ENCODE assay signal across 9 cellular contexts in the genomic region with DNA sequence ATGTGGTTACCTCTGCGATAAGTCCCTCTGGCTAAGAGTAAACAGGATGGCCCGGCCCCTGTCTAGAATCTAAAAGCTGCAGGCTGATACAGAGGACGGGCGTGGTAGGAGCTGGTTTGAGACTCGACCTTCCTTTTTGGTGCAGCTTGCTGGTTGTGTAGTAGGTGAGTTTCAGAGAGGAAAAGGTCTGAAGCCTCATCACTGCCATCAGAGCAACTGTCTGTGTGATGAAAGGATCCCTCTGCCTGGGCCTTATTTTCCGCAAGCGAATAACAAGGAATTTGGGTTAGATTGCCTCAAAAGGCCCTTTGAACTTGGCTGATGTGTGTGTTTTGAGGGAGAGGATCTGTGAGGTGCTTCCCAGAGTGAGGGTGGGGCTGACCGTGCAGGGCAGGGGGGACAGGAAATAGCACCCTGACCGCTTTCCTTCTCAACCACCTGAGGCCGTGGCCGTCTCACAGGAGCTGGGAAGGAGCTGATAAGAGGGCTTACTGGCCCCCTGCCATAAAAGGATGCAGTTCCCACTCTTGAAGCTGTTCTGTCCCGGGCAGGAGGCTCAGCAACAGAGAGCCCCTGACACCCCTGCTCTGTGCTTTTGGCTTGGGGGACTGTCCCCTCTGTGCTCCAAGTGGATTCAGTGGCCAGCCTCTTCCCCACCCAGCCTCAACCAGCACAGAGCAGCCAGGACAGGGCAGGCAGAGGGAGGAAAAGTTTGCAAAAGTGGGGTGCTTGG. TPM values are rescaled to one million over a fixed set of nuclear protein-coding genes. Genes with fewer than 3 reads are reported as not detected.
DNase-seq lines count a peak whose midpoint lies in the region; ATAC-seq, FAIRE-seq and TF ChIP-seq lines count a peak whose summit lies in the region.
"Had no signal": no experiment of that assay in that cellular context is flagged by ENCODE, and none has a peak within 500 bp of the region (broad histone marks: within the 10 kb centered on the region; RNA-seq: fewer than 3 reads in every experiment).

No MANE protein-coding gene starts in this region.

- peak; percentile 56 for DNase-seq in activated CD8-positive, alpha-beta T cell treated with anti-CD3 and anti-CD28 coated beads, Interleukin-2, amount 10 ng/mL, durations not matched to agents 7 days and 5 days
- DNase-seq in islet precursor cell = peak; percentile 74
- no peak for DNase-seq in pancreas
- DNase-seq in AG08396 (ENCODE audit: low spot score) = no peak
- DNase-seq in spleen = no peak
- DNase-seq: heart right ventricle had no signal

- no peaks in the 10 kb centered on the region for H4K20me1 ChIP-seq in BLaER1

- CTCF ChIA-PET in activated CD8-positive, alpha-beta T cell treated with anti-CD3 and anti-CD28 coated beads, Interleukin-2, amount 10 ng/mL, durations not matched to agents 7 days and 5 days (lab: Charles Lee) = interaction anchor here (0.9 to 1.6 kb wide), 7 partner anchors 8 to 69 kb away, joined by 3 to 8 read pairs (median 3); no protein-coding TSS in a partner anchor

- WGBS in pancreas, 2 donors = 68 to 75% methylated on average over 12 of the region's 12 CpGs
- WGBS in spleen, 5 donors = 27 to 43% (median 36%) methylated on average over 9 to 12 of the region's 12 CpGs

- peak overlapping the region; percentile 25; the same call in 1 of the 2 replicates for H3K9ac ChIP-seq in BLaER1

- H3K27ac Mint-ChIP-seq in activated CD8-positive, alpha-beta T cell treated with anti-CD3 and anti-CD28 coated beads, Interleukin-2, amount 10 ng/mL, durations not matched to agents 7 days and 5 days = peak overlapping the region; percentile 80

- H3K4me3 ChIP-seq in BLaER1 = no peak overlapping the region
- no peak overlapping the region for H3K4me3 ChIP-seq in pancreas
- no peak overlapping the region for H3K4me3 ChIP-seq in spleen
- H3K4me3 ChIP-seq: heart right ventricle had no signal

- H3K27ac ChIP-seq in BLaER1 (peak overlapping the region; percentile 64; the same call in 1 of the 2 replicates), pancreas (no peak overlapping the region), spleen (peak overlapping the region in 3 of 8 donors; percentile 6 to 27 (median 11))
- H3K27ac ChIP-seq: heart right ventricle had no signal

- H3K4me1 ChIP-seq in BLaER1 = peaks cover 38% of the 10 kb centered on the region
- H3K4me1 ChIP-seq in pancreas = no peaks in the 10 kb centered on the region
- peaks cover 0 to 25% (median 11%) of the 10 kb centered on the region in 6 donors for H3K4me1 ChIP-seq in spleen

- H3K4me1 Mint-ChIP-seq in activated CD8-positive, alpha-beta T cell treated with anti-CD3 and anti-CD28 coated beads, Interleukin-2, amount 10 ng/mL, durations not matched to agents 7 days and 5 days (ENCODE audit: low read depth) = peaks cover 42% of the 10 kb centered on the region

- H3K27me3 Mint-ChIP-seq in activated CD8-positive, alpha-beta T cell treated with anti-CD3 and anti-CD28 coated beads, Interleukin-2, amount 10 ng/mL, durations not matched to agents 7 days and 5 days (ENCODE audit: low read depth) = no peaks in the 10 kb centered on the region

- H3K4me2 ChIP-seq in BLaER1 = peak overlapping the region; percentile 56

- H3K9me3 Mint-ChIP-seq in activated CD8-positive, alpha-beta T cell treated with anti-CD3 and anti-CD28 coated beads, Interleukin-2, amount 10 ng/mL, durations not matched to agents 7 days and 5 days (ENCODE audit: insufficient read depth) = no peaks in the 10 kb centered on the region

- TF ChIP-seq CTCF in pancreas (IDR thresholded peaks at IDR 0.05) (no peak), spleen (IDR thresholded peaks at IDR 0.05 in 8 of 11, conservative IDR thresholded peaks at IDR 0.05 in 3 of 11) (no peak)

- H3K36me3 Mint-ChIP-seq in activated CD8-positive, alpha-beta T cell treated with anti-CD3 and anti-CD28 coated beads, Interleukin-2, amount 10 ng/mL, durations not matched to agents 7 days and 5 days (ENCODE audit: low read depth) = peaks cover 2% of the 10 kb centered on the region

- POLR2A ChIA-PET in activated CD8-positive, alpha-beta T cell treated with anti-CD3 and anti-CD28 coated beads, Interleukin-2, amount 10 ng/mL, durations not matched to agents 7 days and 5 days (lab: Charles Lee) = interaction anchor here (0.6 to 1.7 kb wide), 5 partner anchors 10 to 65 kb away, joined by 3 to 6 read pairs (median 5); no protein-coding TSS in a partner anchor

- intact Hi-C loops in pancreas (cut with DNase I) (no loop called here), spleen (cut with DNase I; ENCODE audit: low total_unique reads) (no loop called here)

- peak overlapping the region; percentile 25 for H3K4me3 Mint-ChIP-seq in activated CD8-positive, alpha-beta T cell treated with anti-CD3 and anti-CD28 coated beads, Interleukin-2, amount 10 ng/mL, durations not matched to agents 7 days and 5 days

- H3K36me3 ChIP-seq in BLaER1 = no peaks in the 10 kb centered on the region
- no peaks in the 10 kb centered on the region for H3K36me3 ChIP-seq in pancreas
- no peaks in the 10 kb centered on the region for H3K36me3 ChIP-seq in spleen
- H3K36me3 ChIP-seq: heart right ventricle had no signal

- ATAC-seq in GM21447 (IDR thresholded peaks at IDR 0.05; ENCODE audit: unreplicated experiment) (peak; percentile 66), GM18517 (IDR thresholded peaks at IDR 0.05; ENCODE audit: unreplicated experiment) (no peak), pancreas (no peak)
- peak; percentile 73 for ATAC-seq in activated CD8-positive, alpha-beta T cell treated with anti-CD3 and anti-CD28 coated beads, Interleukin-2, amount 10 ng/mL, durations not matched to agents 7 days and 5 days
- ATAC-seq: heart right ventricle had no signal

- no peaks in the 10 kb centered on the region for H3K27me3 ChIP-seq in BLaER1
- H3K27me3 ChIP-seq in pancreas = no peaks in the 10 kb centered on the region
- H3K27me3 ChIP-seq in spleen (replicated peaks in 1 of 7) = no peaks in the 10 kb centered on the region
- H3K27me3 ChIP-seq: heart right ventricle had no signal

- peaks cover 22% of the 10 kb centered on the region for H3K9me3 ChIP-seq in BLaER1
- no peaks in the 10 kb centered on the region for H3K9me3 ChIP-seq in pancreas
- H3K9me3 ChIP-seq in spleen = no peaks in the 10 kb centered on the region
- H3K9me3 ChIP-seq: heart right ventricle had no signal

- no peak for TF ChIP-seq POLR2A in spleen (IDR thresholded peaks at IDR 0.05)

- no peak for FAIRE-seq in pancreas (lab: Jason Lieb, UNC)

RNA-seq across cellular contexts. Expression of a gene that starts 45.6 kb away (rescaled TPM):
- 100 to 1,000 TPM; 282 to 298 TPM for total RNA-seq in activated CD8-positive, alpha-beta T cell treated with anti-CD3 and anti-CD28 coated beads, Interleukin-2, amount 10 ng/mL, durations not matched to agents 7 days and 5 days
- total RNA-seq in pancreas (10 to 100 TPM; 18.7 to 45.6 (median 31.2) TPM), spleen (100 to 1,000 TPM in 1 of 7 donors, 10 to 100 TPM in 6; 44.2 to 104 (median 82.7) TPM)
- polyA plus RNA-seq in pancreas (10 to 100 TPM in 1 of 2 donors, 1 to 10 TPM in 1; 7.8 to 20.9 TPM), spleen (10 to 100 TPM; 13.2 to 18.7 (median 15.5) TPM)

Comparison
In these comparisons a context has a peak if more than half of its experiments do, and no peak if none do; other contexts are left out.
1. ATAC-seq: peak in GM21447 (single experiment) and activated CD8-positive, alpha-beta T cell treated with anti-CD3 and anti-CD28 coated beads, Interleukin-2, amount 10 ng/mL, durations not matched to agents 7 days and 5 days (single experiment); none in GM18517 (single experiment) and pancreas (0 of 4).
2. DNase-seq: peak in activated CD8-positive, alpha-beta T cell treated with anti-CD3 and anti-CD28 coated beads, Interleukin-2, amount 10 ng/mL, durations not matched to agents 7 days and 5 days (single experiment) and islet precursor cell (single experiment); none in pancreas (0 of 6), AG08396 (single experiment) and spleen (single experiment).